Comparison of ENCODE assay signal across 8 cellular contexts in the genomic region with DNA sequence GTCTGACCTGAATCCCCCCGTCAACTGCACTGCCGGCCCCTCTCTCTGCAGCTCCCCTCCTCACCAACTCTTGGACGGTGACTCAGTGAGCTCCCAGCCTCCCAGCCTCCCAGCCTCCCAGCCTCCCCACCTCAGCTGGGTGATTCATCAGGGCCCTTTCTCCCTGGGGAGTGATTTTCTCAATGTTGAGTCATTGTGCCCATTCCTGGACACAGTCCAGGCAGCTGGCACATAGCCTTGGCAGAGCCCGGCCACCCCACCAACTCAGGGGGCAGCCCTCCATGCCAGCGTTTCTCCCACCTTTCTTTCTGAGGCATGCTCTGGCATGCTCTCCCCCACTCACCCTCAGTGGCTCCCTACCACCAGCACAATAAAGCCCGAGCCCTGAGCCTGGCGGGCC. TPM values are rescaled to one million over a fixed set of nuclear protein-coding genes. Genes with fewer than 3 reads are reported as not detected.
DNase-seq lines count a peak whose midpoint lies in the region; ATAC-seq and TF ChIP-seq lines count a peak whose summit lies in the region.

No MANE protein-coding gene starts in this region.

- ATAC-seq in HG03342 (IDR thresholded peaks at IDR 0.05; ENCODE audit: unreplicated experiment), result no peak

- no peak overlapping the region for H3K4me3 ChIP-seq in lower leg skin (ENCODE audit: low read depth, poor library complexity, severe bottlenecking)
- peak overlapping the region in 2 of 4 donors; percentile 70 to 83 for H3K4me3 ChIP-seq in sigmoid colon

- TF ChIP-seq CTCF in lower leg skin (IDR thresholded peaks at IDR 0.05), result no peak
- no peak for TF ChIP-seq CTCF in sigmoid colon (IDR thresholded peaks at IDR 0.05)

- no peaks in the 10 kb centered on the region for H3K27me3 ChIP-seq in sigmoid colon

- WGBS in lower leg skin, 2 donors, result 62 to 71% methylated on average over 7 of the region's 7 CpGs
- 72 to 89% methylated on average over 7 of the region's 7 CpGs for WGBS in sigmoid colon, 2 donors

- no peaks in the 10 kb centered on the region for H3K36me3 ChIP-seq in sigmoid colon

- H3K4me1 ChIP-seq in sigmoid colon, result peaks cover 0 to 38% (median 36%) of the 10 kb centered on the region in 4 donors

- no peak for TF ChIP-seq EP300 in sigmoid colon (IDR thresholded peaks at IDR 0.05)

- intact Hi-C loops in lower leg skin (cut with DNase I; ENCODE audit: low total_unique reads), result loop anchor here (2.0 to 10.0 kb wide), 2 partner anchors 57 to 169 kb away; no protein-coding TSS in a partner anchor
- intact Hi-C loops in sigmoid colon (cut with DNase I), result loop anchor here (1.0 to 10.0 kb wide), 4 partner anchors 39 to 169 kb away; no protein-coding TSS in a partner anchor

- DNase-seq in stimulated activated CD4-positive, alpha-beta T cell treated with anti-CD3 and anti-CD28 coated beads, Interleukin-15, amount 100 ng/mL, for 24 hours, result peak; percentile 6
- no peak for DNase-seq in stimulated activated CD4-positive, alpha-beta T cell treated with anti-CD3 and anti-CD28 coated beads, Interleukin-4, amount 100 ng/mL, for 1 hour
- DNase-seq in SW480 (ENCODE audit: low spot score), result peak; percentile 38
- peak; percentile 63 for DNase-seq in glomerular visceral epithelial cell (ENCODE audit: extremely low spot score)
- no peak for DNase-seq in stimulated activated CD8-positive, alpha-beta memory T cell treated with anti-CD3 and anti-CD28 coated beads, Interleukin-4, amount 100 ng/mL, for 48 hours
- DNase-seq in lower leg skin (ENCODE audit: low spot score in 2 of 2), result no peak
- no peak for DNase-seq in sigmoid colon

- H3K27ac ChIP-seq in sigmoid colon, result peak overlapping the region in 2 of 4 donors; percentile 79 to 81

- H3K9me3 ChIP-seq in sigmoid colon, result no peaks in the 10 kb centered on the region

- TF ChIP-seq POLR2A in lower leg skin (IDR thresholded peaks at IDR 0.05) (no peak), sigmoid colon (IDR thresholded peaks at IDR 0.05) (no peak)

RNA-seq across cellular contexts. Expression of a gene that starts 30.7 kb away (rescaled TPM):
- total RNA-seq in lower leg skin (10 to 100 TPM; 26.1 to 34.1 (median 30.6) TPM), sigmoid colon (10 to 100 TPM; 48.9 to 75.1 (median 62.1) TPM)
- polyA plus RNA-seq in sigmoid colon, result 10 to 100 TPM in 1 of 3 donors, 1 to 10 TPM in 2; 1.8 to 14.7 (median 4.8) TPM

Comparison
In these comparisons a context has a peak if more than half of its experiments do, and no peak if none do; other contexts are left out.
1. DNase-seq: peak in stimulated activated CD4-positive, alpha-beta T cell treated with anti-CD3 and anti-CD28 coated beads, Interleukin-15, amount 100 ng/mL, for 24 hours (single experiment), SW480 (single experiment) and glomerular visceral epithelial cell (single experiment); none in stimulated activated CD4-positive, alpha-beta T cell treated with anti-CD3 and anti-CD28 coated beads, Interleukin-4, amount 100 ng/mL, for 1 hour (single experiment), stimulated activated CD8-positive, alpha-beta memory T cell treated with anti-CD3 and anti-CD28 coated beads, Interleukin-4, amount 100 ng/mL, for 48 hours (single experiment), lower leg skin (0 of 2) and sigmoid colon (single experiment).